Comparison of ENCODE assay signal across 14 cellular contexts in genomic region chr15:80507131-80507530, GRCh38.
"Had no signal": no experiment of that assay in that cellular context is flagged by ENCODE, and none has a peak within 500 bp of the region (broad histone marks: within the 10 kb centered on the region; RNA-seq: fewer than 3 reads in every experiment).

No MANE protein-coding gene starts in this region.

- DNase-seq: activated CD4-positive, alpha-beta T cell treated with anti-CD3 and anti-CD28 coated beads, Interleukin-2, amount 50 U/mL, for 1 hour; activated CD8-positive, alpha-beta memory T cell treated with anti-CD3 and anti-CD28 coated beads, Interleukin-2, amount 10 ng/mL, durations not matched to agents 7 days and 5 days; activated effector memory CD4-positive, alpha-beta T cell treated with anti-CD3 and anti-CD28 coated beads, Interleukin-2, amount 50 U/mL, for 16 hours; activated T-cell treated with anti-CD3 and anti-CD28 coated beads, Interleukin-2, amount 50 U/mL, for 4 hours; foreskin melanocyte; heart right ventricle; naive B cell; T-helper 2 cell; tibial artery had no signal

- ATAC-seq: activated CD8-positive, alpha-beta memory T cell treated with anti-CD3 and anti-CD28 coated beads, Interleukin-2, amount 10 ng/mL, durations not matched to agents 7 days and 5 days; activated naive CD4-positive, alpha-beta T cell treated with anti-CD3 and anti-CD28 coated beads, Interleukin-2, amount 50 U/mL, for 72 hours; activated T-cell treated with anti-CD3 and anti-CD28 coated beads, Interleukin-2, amount 50 U/mL, for 4 hours; esophagus mucosa had no signal

- H3K27me3 ChIP-seq: heart right ventricle, neutrophil, right atrium auricular region, tibial artery had no signal

- H3K9me3 ChIP-seq: neutrophil, tibial artery had no signal

- H3K4me3 ChIP-seq: heart right ventricle, right atrium auricular region, smooth muscle cell, tibial artery had no signal

- H3K27ac ChIP-seq: heart right ventricle, neutrophil, right atrium auricular region, tibial artery had no signal

- H3K36me3 ChIP-seq: heart right ventricle, neutrophil, right atrium auricular region had no signal
